ENCODE assay signal across 10 cellular contexts in the genomic region with DNA sequence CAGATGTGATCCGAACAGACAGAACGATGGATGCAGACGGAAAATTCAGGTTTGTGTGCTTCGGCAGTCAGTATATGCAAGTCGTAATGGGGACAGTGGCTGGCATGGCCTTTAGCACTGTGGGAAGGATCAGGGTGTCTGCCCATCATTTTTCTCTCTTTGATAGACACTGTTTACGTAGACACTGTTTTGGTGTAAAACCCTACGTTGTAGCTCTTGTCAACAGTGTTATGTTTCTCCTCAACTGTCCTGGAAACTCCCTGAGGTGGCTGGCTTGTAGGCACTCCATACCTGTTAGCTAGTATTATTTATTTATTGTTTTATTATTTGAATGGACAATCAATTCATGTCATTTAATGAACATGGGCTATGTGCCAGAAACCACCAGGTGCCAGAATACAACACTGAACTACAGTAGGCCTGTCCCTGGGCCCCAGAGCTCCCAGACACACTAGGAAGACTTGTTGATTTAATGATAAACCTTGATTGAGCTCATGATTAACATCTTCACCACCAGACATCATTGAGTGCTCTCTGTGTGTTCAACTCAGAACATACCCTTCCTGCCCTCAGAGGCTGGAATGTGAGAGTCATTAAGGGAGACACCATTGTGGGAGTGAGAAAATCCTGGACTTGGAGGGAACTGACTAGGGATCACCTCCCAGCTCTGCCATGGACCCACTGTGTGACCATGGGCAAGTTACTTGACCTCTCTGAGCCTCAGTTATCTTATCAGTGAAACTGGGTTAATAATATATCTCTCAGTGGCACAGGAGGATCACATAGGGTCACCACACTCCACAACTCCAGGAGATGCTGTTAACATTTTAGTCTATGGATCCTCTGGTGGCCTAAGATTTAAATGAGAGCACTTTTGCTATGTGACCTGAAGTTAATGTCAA. TPM values are rescaled to one million over a fixed set of nuclear protein-coding genes. Genes with fewer than 3 reads are reported as not detected.
DNase-seq lines count a peak whose midpoint lies in the region; ATAC-seq, FAIRE-seq and TF ChIP-seq lines count a peak whose summit lies in the region.
"Had no signal": no experiment of that assay in that cellular context is flagged by ENCODE, and none has a peak within 500 bp of the region (broad histone marks: within the 10 kb centered on the region; RNA-seq: fewer than 3 reads in every experiment).

No MANE protein-coding gene starts in this region.

- peak overlapping the region; percentile 81 for H3K4me3 Mint-ChIP-seq in T-helper 17 cell
- H3K4me3 Mint-ChIP-seq in immature natural killer cell: peak overlapping the region; percentile 71 to 85 (median 76)
- H3K4me3 Mint-ChIP-seq in type B pancreatic cell: no peak overlapping the region

- no peaks in the 10 kb centered on the region for H3K9me3 ChIP-seq in T-helper 17 cell (ENCODE audit: control insufficient read depth, low read length, poor library complexity, severe bottlenecking)

- ATAC-seq in T-helper 17 cell: no peak

- TF ChIP-seq CTCF in type B pancreatic cell (conservative IDR thresholded peaks at IDR 0.05) (no peak), D721Med (IDR thresholded peaks at IDR 0.05; ENCODE audit: insufficient read depth, missing control alignments) (no peak)

- peaks cover 0 to 2% (median 0%) of the 10 kb centered on the region in 6 donors for H3K9me3 Mint-ChIP-seq in immature natural killer cell
- no peaks in the 10 kb centered on the region for H3K9me3 Mint-ChIP-seq in type B pancreatic cell

- H3K27ac Mint-ChIP-seq in T-helper 17 cell: peak overlapping the region; percentile 100
- peak overlapping the region; percentile 98 to 100 (median 100) for H3K27ac Mint-ChIP-seq in immature natural killer cell
- H3K27ac Mint-ChIP-seq in type B pancreatic cell: peak overlapping the region; percentile 3

- no peak for FAIRE-seq in D721Med (lab: Jason Lieb, UNC)

- H3K27me3 Mint-ChIP-seq in T-helper 17 cell (no peaks in the 10 kb centered on the region), immature natural killer cell (ENCODE audit: low read depth in 3 of 3) (peaks cover 60 to 71% (median 60%) of the 10 kb centered on the region in 3 donors), type B pancreatic cell (no peaks in the 10 kb centered on the region)

- peak; percentile 3 for DNase-seq in activated gamma-delta T cell treated with Interleukin-2 at 50 U/mL for 16 hours
- no peak for DNase-seq in activated gamma-delta T cell (lab: John Stamatoyannopoulos, UW)
- peak in 2 of 3 donors; percentile 4 to 7 for DNase-seq in T-helper 17 cell
- DNase-seq in immature natural killer cell: peak; percentile 44 to 57 (median 55)
- no peak for DNase-seq in type B pancreatic cell (ENCODE audit: extremely low spot score, unreplicated experiment)
- DNase-seq in D721Med (ENCODE audit: insufficient read length, low spot score): no peak
- no peak for DNase-seq in EL
- no peak for DNase-seq in GM19240 (ENCODE audit: insufficient read length, low spot score)
- DNase-seq: KBM-7, NCI-H524 had no signal

- H3K36me3 Mint-ChIP-seq in T-helper 17 cell (ENCODE audit: low read depth) (no peaks in the 10 kb centered on the region), immature natural killer cell (peaks cover 5 to 17% (median 9%) of the 10 kb centered on the region in 3 donors), type B pancreatic cell (no peaks in the 10 kb centered on the region)

- H3K4me1 Mint-ChIP-seq in T-helper 17 cell (peaks cover 76% of the 10 kb centered on the region), immature natural killer cell (peaks cover 98 to 100% of the 10 kb centered on the region in 2 donors), type B pancreatic cell (ENCODE audit: unreplicated experiment) (peaks cover 32% of the 10 kb centered on the region)

RNA-seq across cellular contexts. Expression of a gene that starts 19.3 kb away (rescaled TPM):
- total RNA-seq in T-helper 17 cell: 100 to 1,000 TPM; 590 to 639 TPM
- polyA plus RNA-seq in immature natural killer cell: 100 to 1,000 TPM; 349 to 460 (median 371) TPM
- 50.1 and 77.4 TPM in 2 replicates for total RNA-seq in type B pancreatic cell (ENCODE audit: low replicate concordance)

Comparison
In these comparisons a context has a peak if more than half of its experiments do, and no peak if none do; other contexts are left out.
1. DNase-seq: peak in activated gamma-delta T cell treated with Interleukin-2 at 50 U/mL for 16 hours (single experiment), T-helper 17 cell (2 of 3) and immature natural killer cell (3 of 3); none in activated gamma-delta T cell (single experiment), type B pancreatic cell (single experiment), D721Med (single experiment), EL (single experiment) and GM19240 (single experiment).
2. H3K27ac Mint-ChIP-seq: peak in every context shown above with its lines; median percentile 100 in T-helper 17 cell; 100 in immature natural killer cell; 3 in type B pancreatic cell.